In the genomic region with DNA sequence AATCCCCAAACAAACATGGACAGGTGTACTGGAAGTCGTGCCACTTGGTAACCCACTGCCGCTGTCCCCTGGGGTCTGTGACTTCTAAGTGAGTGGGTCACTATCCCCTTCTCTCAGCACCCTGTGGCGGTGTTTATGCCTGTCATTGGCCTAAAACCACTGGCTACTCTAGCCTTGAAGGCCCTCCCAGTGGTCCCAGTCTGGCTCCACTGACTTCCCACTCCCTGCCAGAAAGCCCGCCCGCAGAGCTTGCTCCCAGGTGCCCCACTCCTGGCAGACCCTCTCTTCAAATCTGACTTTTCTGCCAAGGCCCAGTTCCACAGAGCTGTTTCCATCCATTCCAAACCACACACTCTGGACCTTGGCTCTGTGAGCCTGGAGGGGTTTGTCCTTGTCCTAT, we compare ENCODE assay signal across 1 cellular context.
TF ChIP-seq lines count a peak whose summit lies in the region.

No MANE protein-coding gene starts in this region.

TF ChIP-seq in H1, 55 proteins besides CTCF, POLR2A, EP300 and RAD21 (continued from another document):
- TF ChIP-seq, protein P1, sequence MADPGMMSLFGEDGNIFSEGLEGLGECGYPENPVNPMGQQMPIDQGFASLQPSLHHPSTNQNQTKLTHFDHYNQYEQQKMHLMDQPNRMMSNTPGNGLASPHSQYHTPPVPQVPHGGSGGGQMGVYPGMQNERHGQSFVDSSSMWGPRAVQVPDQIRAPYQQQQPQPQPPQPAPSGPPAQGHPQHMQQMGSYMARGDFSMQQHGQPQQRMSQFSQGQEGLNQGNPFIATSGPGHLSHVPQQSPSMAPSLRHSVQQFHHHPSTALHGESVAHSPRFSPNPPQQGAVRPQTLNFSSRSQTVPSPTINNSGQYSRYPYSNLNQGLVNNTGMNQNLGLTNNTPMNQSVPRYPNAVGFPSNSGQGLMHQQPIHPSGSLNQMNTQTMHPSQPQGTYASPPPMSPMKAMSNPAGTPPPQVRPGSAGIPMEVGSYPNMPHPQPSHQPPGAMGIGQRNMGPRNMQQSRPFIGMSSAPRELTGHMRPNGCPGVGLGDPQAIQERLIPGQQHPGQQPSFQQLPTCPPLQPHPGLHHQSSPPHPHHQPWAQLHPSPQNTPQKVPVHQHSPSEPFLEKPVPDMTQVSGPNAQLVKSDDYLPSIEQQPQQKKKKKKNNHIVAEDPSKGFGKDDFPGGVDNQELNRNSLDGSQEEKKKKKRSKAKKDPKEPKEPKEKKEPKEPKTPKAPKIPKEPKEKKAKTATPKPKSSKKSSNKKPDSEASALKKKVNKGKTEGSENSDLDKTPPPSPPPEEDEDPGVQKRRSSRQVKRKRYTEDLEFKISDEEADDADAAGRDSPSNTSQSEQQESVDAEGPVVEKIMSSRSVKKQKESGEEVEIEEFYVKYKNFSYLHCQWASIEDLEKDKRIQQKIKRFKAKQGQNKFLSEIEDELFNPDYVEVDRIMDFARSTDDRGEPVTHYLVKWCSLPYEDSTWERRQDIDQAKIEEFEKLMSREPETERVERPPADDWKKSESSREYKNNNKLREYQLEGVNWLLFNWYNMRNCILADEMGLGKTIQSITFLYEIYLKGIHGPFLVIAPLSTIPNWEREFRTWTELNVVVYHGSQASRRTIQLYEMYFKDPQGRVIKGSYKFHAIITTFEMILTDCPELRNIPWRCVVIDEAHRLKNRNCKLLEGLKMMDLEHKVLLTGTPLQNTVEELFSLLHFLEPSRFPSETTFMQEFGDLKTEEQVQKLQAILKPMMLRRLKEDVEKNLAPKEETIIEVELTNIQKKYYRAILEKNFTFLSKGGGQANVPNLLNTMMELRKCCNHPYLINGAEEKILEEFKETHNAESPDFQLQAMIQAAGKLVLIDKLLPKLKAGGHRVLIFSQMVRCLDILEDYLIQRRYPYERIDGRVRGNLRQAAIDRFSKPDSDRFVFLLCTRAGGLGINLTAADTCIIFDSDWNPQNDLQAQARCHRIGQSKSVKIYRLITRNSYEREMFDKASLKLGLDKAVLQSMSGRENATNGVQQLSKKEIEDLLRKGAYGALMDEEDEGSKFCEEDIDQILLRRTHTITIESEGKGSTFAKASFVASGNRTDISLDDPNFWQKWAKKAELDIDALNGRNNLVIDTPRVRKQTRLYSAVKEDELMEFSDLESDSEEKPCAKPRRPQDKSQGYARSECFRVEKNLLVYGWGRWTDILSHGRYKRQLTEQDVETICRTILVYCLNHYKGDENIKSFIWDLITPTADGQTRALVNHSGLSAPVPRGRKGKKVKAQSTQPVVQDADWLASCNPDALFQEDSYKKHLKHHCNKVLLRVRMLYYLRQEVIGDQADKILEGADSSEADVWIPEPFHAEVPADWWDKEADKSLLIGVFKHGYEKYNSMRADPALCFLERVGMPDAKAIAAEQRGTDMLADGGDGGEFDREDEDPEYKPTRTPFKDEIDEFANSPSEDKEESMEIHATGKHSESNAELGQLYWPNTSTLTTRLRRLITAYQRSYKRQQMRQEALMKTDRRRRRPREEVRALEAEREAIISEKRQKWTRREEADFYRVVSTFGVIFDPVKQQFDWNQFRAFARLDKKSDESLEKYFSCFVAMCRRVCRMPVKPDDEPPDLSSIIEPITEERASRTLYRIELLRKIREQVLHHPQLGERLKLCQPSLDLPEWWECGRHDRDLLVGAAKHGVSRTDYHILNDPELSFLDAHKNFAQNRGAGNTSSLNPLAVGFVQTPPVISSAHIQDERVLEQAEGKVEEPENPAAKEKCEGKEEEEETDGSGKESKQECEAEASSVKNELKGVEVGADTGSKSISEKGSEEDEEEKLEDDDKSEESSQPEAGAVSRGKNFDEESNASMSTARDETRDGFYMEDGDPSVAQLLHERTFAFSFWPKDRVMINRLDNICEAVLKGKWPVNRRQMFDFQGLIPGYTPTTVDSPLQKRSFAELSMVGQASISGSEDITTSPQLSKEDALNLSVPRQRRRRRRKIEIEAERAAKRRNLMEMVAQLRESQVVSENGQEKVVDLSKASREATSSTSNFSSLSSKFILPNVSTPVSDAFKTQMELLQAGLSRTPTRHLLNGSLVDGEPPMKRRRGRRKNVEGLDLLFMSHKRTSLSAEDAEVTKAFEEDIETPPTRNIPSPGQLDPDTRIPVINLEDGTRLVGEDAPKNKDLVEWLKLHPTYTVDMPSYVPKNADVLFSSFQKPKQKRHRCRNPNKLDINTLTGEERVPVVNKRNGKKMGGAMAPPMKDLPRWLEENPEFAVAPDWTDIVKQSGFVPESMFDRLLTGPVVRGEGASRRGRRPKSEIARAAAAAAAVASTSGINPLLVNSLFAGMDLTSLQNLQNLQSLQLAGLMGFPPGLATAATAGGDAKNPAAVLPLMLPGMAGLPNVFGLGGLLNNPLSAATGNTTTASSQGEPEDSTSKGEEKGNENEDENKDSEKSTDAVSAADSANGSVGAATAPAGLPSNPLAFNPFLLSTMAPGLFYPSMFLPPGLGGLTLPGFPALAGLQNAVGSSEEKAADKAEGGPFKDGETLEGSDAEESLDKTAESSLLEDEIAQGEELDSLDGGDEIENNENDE (IDR thresholded peaks at IDR 0.05; ENCODE audit: insufficient replicate concordance, low read length) = no peak
- TF ChIP-seq EGR1 (IDR thresholded peaks at IDR 0.05; ENCODE audit: borderline replicate concordance, low read depth, low read length) = no peak
- TF ChIP-seq CHD1 (IDR thresholded peaks at IDR 0.05; ENCODE audit: low read depth, low read length) = no peak
- no peak for TF ChIP-seq SAP30 (IDR thresholded peaks at IDR 0.05; ENCODE audit: insufficient read depth, insufficient replicate concordance, low read length)
- no peak for TF ChIP-seq BACH1 (IDR thresholded peaks at IDR 0.05; ENCODE audit: low read length)
- TF ChIP-seq RNF2 (IDR thresholded peaks at IDR 0.05; ENCODE audit: borderline replicate concordance, low read depth, low read length, missing control alignments, poor library complexity, severe bottlenecking) = no peak
- TF ChIP-seq YY1 (IDR thresholded peaks at IDR 0.05; ENCODE audit: low read depth, low read length) = no peak
- TF ChIP-seq KDM5A (IDR thresholded peaks at IDR 0.05; ENCODE audit: low read length) = no peak
- TF ChIP-seq SP1 (IDR thresholded peaks at IDR 0.05; ENCODE audit: low read depth, low read length) = no peak
- TF ChIP-seq GTF2F1 (IDR thresholded peaks at IDR 0.05; ENCODE audit: borderline replicate concordance, low read depth, low read length) = no peak
- no peak for TF ChIP-seq CEBPB (IDR thresholded peaks at IDR 0.05; ENCODE audit: low read depth, low read length)
- TF ChIP-seq SIN3A (conservative IDR thresholded peaks at IDR 0.05 in 1 of 2, IDR thresholded peaks at IDR 0.05 in 1 of 2; ENCODE audit: low read depth in 1 of 2, low read length in 2 of 2) = no peak
- TF ChIP-seq KDM4A (IDR thresholded peaks at IDR 0.05; ENCODE audit: low read depth, low read length, severe bottlenecking) = no peak
- no peak for TF ChIP-seq CREB1 (IDR thresholded peaks at IDR 0.05)
- TF ChIP-seq PHF8 (conservative IDR thresholded peaks at IDR 0.05; ENCODE audit: low read depth, low read length) = no peak
- TF ChIP-seq BRCA1 (IDR thresholded peaks at IDR 0.05; ENCODE audit: low read depth, low read length) = no peak
- no peak for TF ChIP-seq HDAC6 (IDR thresholded peaks at IDR 0.05; ENCODE audit: low read depth, low read length)
- TF ChIP-seq SP2 (IDR thresholded peaks at IDR 0.05; ENCODE audit: low read length) = no peak
- TF ChIP-seq SIRT6 (IDR thresholded peaks at IDR 0.05; ENCODE audit: low read length) = no peak
